Comparison of ENCODE assay signal across 13 cellular contexts in genomic region chr17:74443516-74444296, GRCh38. TPM values are rescaled to one million over a fixed set of nuclear protein-coding genes. Genes with fewer than 3 reads are reported as not detected.
DNase-seq lines count a peak whose midpoint lies in the region; ATAC-seq and TF ChIP-seq lines count a peak whose summit lies in the region.
"Had no signal": no experiment of that assay in that cellular context is flagged by ENCODE, and none has a peak within 500 bp of the region (broad histone marks: within the 10 kb centered on the region; RNA-seq: fewer than 3 reads in every experiment).

No MANE protein-coding gene starts in this region.

- no peak for DNase-seq in RWPE2 (ENCODE audit: low spot score)
- no peak for DNase-seq in left ventricle myocardium inferior
- no peak for DNase-seq in osteocyte (ENCODE audit: extremely low spot score, unreplicated experiment)
- no peak for DNase-seq in upper lobe of right lung
- DNase-seq in hepatic stellate cell (ENCODE audit: low spot score): no peak
- no peak for DNase-seq in NCI-H1436 treated with DMSO at 0.1 percent for 48 hours (lab: John Stamatoyannopoulos, UW)
- DNase-seq in SJCRH30: no peak
- DNase-seq: activated CD4-positive, alpha-beta T cell treated with anti-CD3 and anti-CD28 coated beads for 4 hours; activated effector memory CD4-positive, alpha-beta T cell treated with Interleukin-2 at 50 U/mL for 16 hours; natural killer cell; NCI-H524 treated with DMSO at 0.1 percent for 48 hours had no signal

- no peak for TF ChIP-seq CTCF in RWPE2 (IDR thresholded peaks at IDR 0.05; ENCODE audit: poor library complexity, severe bottlenecking)
- no peak for TF ChIP-seq CTCF in left ventricle myocardium inferior (IDR thresholded peaks at IDR 0.05; ENCODE audit: borderline replicate concordance)
- no peak for TF ChIP-seq CTCF in osteocyte (IDR thresholded peaks at IDR 0.05)
- no peak for TF ChIP-seq CTCF in upper lobe of right lung (IDR thresholded peaks at IDR 0.05)

- H3K27ac Mint-ChIP-seq in osteocyte (ENCODE audit: unreplicated experiment): peak overlapping the region; percentile 73
- H3K27ac Mint-ChIP-seq: natural killer cell had no signal

- H3K4me1 Mint-ChIP-seq in osteocyte (ENCODE audit: unreplicated experiment): peaks cover 46% of the 10 kb centered on the region

- intact Hi-C loops in left ventricle myocardium inferior (cut with micrococcal nuclease) (no loop called here), upper lobe of right lung (cut with DNase I) (no loop called here)

- peaks cover 11% of the 10 kb centered on the region for H3K4me1 ChIP-seq in RWPE2 (ENCODE audit: insufficient read depth, poor library complexity, severe bottlenecking)
- peaks cover 74% of the 10 kb centered on the region for H3K4me1 ChIP-seq in left ventricle myocardium inferior
- H3K4me1 ChIP-seq in upper lobe of right lung: peaks cover 53% of the 10 kb centered on the region
- no peaks in the 10 kb centered on the region for H3K4me1 ChIP-seq in SJCRH30

- no peaks in the 10 kb centered on the region for H3K9me3 Mint-ChIP-seq in osteocyte (ENCODE audit: unreplicated experiment)
- H3K9me3 Mint-ChIP-seq: natural killer cell had no signal

- no peak overlapping the region for H3K4me3 Mint-ChIP-seq in osteocyte (ENCODE audit: unreplicated experiment)
- H3K4me3 Mint-ChIP-seq: natural killer cell had no signal

- H3K36me3 Mint-ChIP-seq in osteocyte (ENCODE audit: unreplicated experiment): peaks cover 19% of the 10 kb centered on the region
- H3K36me3 Mint-ChIP-seq: natural killer cell had no signal

- H3K27me3 ChIP-seq in RWPE2 (ENCODE audit: insufficient read depth, poor library complexity, severe bottlenecking) (no peaks in the 10 kb centered on the region), left ventricle myocardium inferior (ENCODE audit: low read depth) (no peaks in the 10 kb centered on the region), upper lobe of right lung (no peaks in the 10 kb centered on the region), SJCRH30 (peaks cover 8% of the 10 kb centered on the region; the same call in 1 of the 2 replicates)
- H3K27me3 ChIP-seq: MG63 had no signal

- H3K4me3 ChIP-seq in RWPE2 (ENCODE audit: severe bottlenecking) (no peak overlapping the region), left ventricle myocardium inferior (peak overlapping the region; percentile 59), upper lobe of right lung (peak overlapping the region; percentile 31), SJCRH30 (no peak overlapping the region)
- H3K4me3 ChIP-seq: MG63 had no signal

- H3K27ac ChIP-seq in RWPE2 (ENCODE audit: poor library complexity, severe bottlenecking) (peak overlapping the region; percentile 33), left ventricle myocardium inferior (replicated peaks) (peak overlapping the region; percentile 98), upper lobe of right lung (peak overlapping the region; percentile 86), SJCRH30 (no peak overlapping the region)

- ATAC-seq in RWPE2 (ENCODE audit: low read depth) (no peak), upper lobe of right lung (no peak)

- no peaks in the 10 kb centered on the region for H3K36me3 ChIP-seq in RWPE2 (ENCODE audit: low read depth)
- peaks cover 20% of the 10 kb centered on the region for H3K36me3 ChIP-seq in left ventricle myocardium inferior
- peaks cover 7% of the 10 kb centered on the region for H3K36me3 ChIP-seq in upper lobe of right lung
- no peaks in the 10 kb centered on the region for H3K36me3 ChIP-seq in SJCRH30
- H3K36me3 ChIP-seq: MG63 had no signal

- H3K9me3 ChIP-seq in RWPE2 (ENCODE audit: severe bottlenecking): no peaks in the 10 kb centered on the region
- H3K9me3 ChIP-seq in left ventricle myocardium inferior (replicated peaks): no peaks in the 10 kb centered on the region
- no peaks in the 10 kb centered on the region for H3K9me3 ChIP-seq in upper lobe of right lung
- no peaks in the 10 kb centered on the region for H3K9me3 ChIP-seq in SJCRH30 (replicated peaks)

- H3K27me3 Mint-ChIP-seq in osteocyte (ENCODE audit: unreplicated experiment): no peaks in the 10 kb centered on the region

RNA-seq across cellular contexts. Expression of gene GPRC5C, which starts 11.8 kb away (rescaled TPM):
- total RNA-seq in left ventricle myocardium inferior (32.0 TPM), osteocyte (44.4 and 56.4 TPM in 2 replicates), upper lobe of right lung (48.6 TPM)
- total RNA-seq in SJCRH30 (2014; rRNA removed; shearing (Covaris generic)): not detected in 2 replicates

RNA-seq across cellular contexts. Expression of gene CD300A, which starts 22.7 kb away (rescaled TPM):
- total RNA-seq in left ventricle myocardium inferior (1.2 TPM), osteocyte (not detected in 2 replicates), upper lobe of right lung (17.5 TPM)
- not detected in 2 replicates for total RNA-seq in SJCRH30 (2014; rRNA removed; shearing (Covaris generic))
- total RNA-seq: glomerular endothelial cell had no signal

Comparison
In these comparisons a context has a peak if more than half of its experiments do, and no peak if none do; other contexts are left out.
1. H3K4me3 ChIP-seq: peak in left ventricle myocardium inferior (single experiment) and upper lobe of right lung (single experiment); none in RWPE2 (single experiment) and SJCRH30 (single experiment).
2. RNA of gene GPRC5C, which starts 11.8 kb away (total RNA-seq): 44.4 to 56.4 TPM in osteocyte, 48.6 TPM in upper lobe of right lung (single experiment) and 32.0 TPM in left ventricle myocardium inferior (single experiment); not detected in SJCRH30; every median in the first group is over 10 times any median in the second.